8 cellular contexts compared by ENCODE assay signal in the genomic region with DNA sequence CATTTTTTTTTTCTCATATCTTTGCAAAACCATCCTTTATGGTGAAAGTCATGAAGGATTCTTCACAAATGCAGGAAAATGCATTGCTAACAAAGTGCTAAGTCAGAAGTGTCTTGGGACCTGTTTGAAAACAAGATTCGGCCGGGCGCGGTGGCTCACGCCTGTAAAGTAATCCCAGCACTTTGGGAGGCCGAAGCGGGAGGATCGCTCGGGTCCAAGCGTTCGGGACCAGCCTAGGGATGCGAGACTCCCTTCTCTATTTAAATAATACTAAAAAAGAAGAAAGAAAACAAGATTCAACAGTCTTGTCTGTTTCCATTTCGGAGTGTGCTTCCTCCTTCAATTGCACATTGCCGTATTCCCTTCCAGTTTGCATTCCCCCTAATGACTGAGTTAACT. TPM values are rescaled to one million over a fixed set of nuclear protein-coding genes. Genes with fewer than 3 reads are reported as not detected.
DNase-seq lines count a peak whose midpoint lies in the region; ATAC-seq, FAIRE-seq and TF ChIP-seq lines count a peak whose summit lies in the region.

No MANE protein-coding gene starts in this region.

- H3K4me1 Mint-ChIP-seq in dendritic cell treated with granulocyte-macrophage colony-stimulating factor and Interleukin-4, amounts not matched to agents 40 ng/mL and 50 ng/mL, for 4 days (ENCODE audit: low read depth), result peaks cover 20% of the 10 kb centered on the region
- peaks cover 27% of the 10 kb centered on the region for H3K4me1 Mint-ChIP-seq in nephron progenitor cell

- WGBS in small intestine, 3 donors, result 39 to 55% (median 49%) methylated on average over 14 of the region's 14 CpGs

- H3K27ac ChIP-seq in BLaER1 (peak overlapping the region; percentile 83), small intestine (ENCODE audit: low read depth in 1 of 2, low read length in 1 of 2) (peak overlapping the region in 1 of 2 donors; percentile 76)

- H3K4me1 ChIP-seq in BLaER1 (peaks cover 24% of the 10 kb centered on the region), small intestine (ENCODE audit: control insufficient read depth in 2 of 2, insufficient read depth in 1 of 2, low read depth in 1 of 2, low read length in 1 of 2) (peaks cover 0 to 4% of the 10 kb centered on the region in 2 donors)

- intact Hi-C loops in dendritic cell treated with granulocyte-macrophage colony-stimulating factor and Interleukin-4, amounts not matched to agents 40 ng/mL and 50 ng/mL, for 4 days (cut with micrococcal nuclease), result loop anchor here (1.0 to 2.0 kb wide), 3 partner anchors 33 to 87 kb away; a partner anchor contains a TSS

- no peaks in the 10 kb centered on the region for H3K27me3 Mint-ChIP-seq in dendritic cell treated with granulocyte-macrophage colony-stimulating factor and Interleukin-4, amounts not matched to agents 40 ng/mL and 50 ng/mL, for 4 days
- no peaks in the 10 kb centered on the region for H3K27me3 Mint-ChIP-seq in nephron progenitor cell (ENCODE audit: low read depth, poor library complexity)

- H3K36me3 ChIP-seq in BLaER1, result peaks cover 6% of the 10 kb centered on the region
- H3K36me3 ChIP-seq in small intestine (ENCODE audit: control insufficient read depth in 2 of 2, insufficient read depth in 2 of 2, low read length in 2 of 2), result no peaks in the 10 kb centered on the region

- H3K4me2 ChIP-seq in BLaER1, result peak overlapping the region; percentile 92

- H3K9me3 Mint-ChIP-seq in dendritic cell treated with granulocyte-macrophage colony-stimulating factor and Interleukin-4, amounts not matched to agents 40 ng/mL and 50 ng/mL, for 4 days, result no peaks in the 10 kb centered on the region
- no peaks in the 10 kb centered on the region for H3K9me3 Mint-ChIP-seq in nephron progenitor cell

- H3K27ac Mint-ChIP-seq in dendritic cell treated with granulocyte-macrophage colony-stimulating factor and Interleukin-4, amounts not matched to agents 40 ng/mL and 50 ng/mL, for 4 days, result peak overlapping the region; percentile 83
- H3K27ac Mint-ChIP-seq in nephron progenitor cell, result no peak overlapping the region

- peak overlapping the region; percentile 90 for H3K4me3 Mint-ChIP-seq in dendritic cell treated with granulocyte-macrophage colony-stimulating factor and Interleukin-4, amounts not matched to agents 40 ng/mL and 50 ng/mL, for 4 days
- H3K4me3 Mint-ChIP-seq in nephron progenitor cell, result peak overlapping the region; percentile 96

- H3K9me3 ChIP-seq in BLaER1 (no peaks in the 10 kb centered on the region), small intestine (ENCODE audit: control insufficient read depth, low read depth) (no peaks in the 10 kb centered on the region)

- ATAC-seq in GM19395 (IDR thresholded peaks at IDR 0.05; ENCODE audit: unreplicated experiment), result no peak

- H3K4me3 ChIP-seq in BLaER1, result peak overlapping the region; percentile 100
- H3K4me3 ChIP-seq in small intestine (ENCODE audit: low read depth in 1 of 2, low read length in 2 of 2), result peak overlapping the region in 1 of 2 donors; percentile 78

- FAIRE-seq in small intestine (lab: Jason Lieb, UNC), result no peak

- H4K20me1 ChIP-seq in BLaER1, result peaks cover 33% of the 10 kb centered on the region

- H3K27me3 ChIP-seq in BLaER1 (no peaks in the 10 kb centered on the region), small intestine (ENCODE audit: control insufficient read depth in 2 of 2, insufficient read depth in 2 of 2, low read length in 2 of 2) (no peaks in the 10 kb centered on the region)

- no peaks in the 10 kb centered on the region for H3K36me3 Mint-ChIP-seq in dendritic cell treated with granulocyte-macrophage colony-stimulating factor and Interleukin-4, amounts not matched to agents 40 ng/mL and 50 ng/mL, for 4 days (ENCODE audit: low read depth)
- H3K36me3 Mint-ChIP-seq in nephron progenitor cell (ENCODE audit: low read depth), result peaks cover 17% of the 10 kb centered on the region

- DNase-seq in NCI-H69 (lab: John Stamatoyannopoulos, UW) (peak; percentile 46), nephron progenitor cell (no peak), NK-92 (lab: John Stamatoyannopoulos, UW; ENCODE audit: unreplicated experiment) (no peak), small intestine (no peak)
- DNase-seq in stimulated activated CD4-positive, alpha-beta T cell treated with anti-CD3 and anti-CD28 coated beads, Interleukin-2, amount 100 ng/mL, for 48 hours, result no peak

- TF ChIP-seq CTCF in nephron progenitor cell (IDR thresholded peaks at IDR 0.05), result no peak

- H3K9ac ChIP-seq in BLaER1, result peak overlapping the region; percentile 92

RNA-seq across cellular contexts. Expression of a gene that starts 0.8 kb away (rescaled TPM):
- 1 to 10 TPM in 1 of 3 donors, under 1 TPM in 1, not detected in 1; 0.81 to 2.0 TPM for polyA plus RNA-seq in small intestine

RNA-seq across cellular contexts. Expression of a gene that starts 8.1 kb away (rescaled TPM):
- 10 to 100 TPM; 11.1 to 13.4 (median 12.7) TPM for polyA plus RNA-seq in small intestine

RNA-seq across cellular contexts. Expression of a gene that starts 16.9 kb away (rescaled TPM):
- polyA plus RNA-seq in small intestine, result not detected

RNA-seq across cellular contexts. Expression of a gene that starts 33.1 kb away (rescaled TPM):
- under 1 TPM in 1 of 3 donors, not detected in 2; 0.15 TPM for polyA plus RNA-seq in small intestine

RNA-seq across cellular contexts. Expression of a gene that starts 51.2 kb away (rescaled TPM):
- 10 to 100 TPM; 33.8 to 62.2 (median 40.5) TPM for polyA plus RNA-seq in small intestine
